Comparison of ENCODE assay signal across 1 cellular context in the genomic region with DNA sequence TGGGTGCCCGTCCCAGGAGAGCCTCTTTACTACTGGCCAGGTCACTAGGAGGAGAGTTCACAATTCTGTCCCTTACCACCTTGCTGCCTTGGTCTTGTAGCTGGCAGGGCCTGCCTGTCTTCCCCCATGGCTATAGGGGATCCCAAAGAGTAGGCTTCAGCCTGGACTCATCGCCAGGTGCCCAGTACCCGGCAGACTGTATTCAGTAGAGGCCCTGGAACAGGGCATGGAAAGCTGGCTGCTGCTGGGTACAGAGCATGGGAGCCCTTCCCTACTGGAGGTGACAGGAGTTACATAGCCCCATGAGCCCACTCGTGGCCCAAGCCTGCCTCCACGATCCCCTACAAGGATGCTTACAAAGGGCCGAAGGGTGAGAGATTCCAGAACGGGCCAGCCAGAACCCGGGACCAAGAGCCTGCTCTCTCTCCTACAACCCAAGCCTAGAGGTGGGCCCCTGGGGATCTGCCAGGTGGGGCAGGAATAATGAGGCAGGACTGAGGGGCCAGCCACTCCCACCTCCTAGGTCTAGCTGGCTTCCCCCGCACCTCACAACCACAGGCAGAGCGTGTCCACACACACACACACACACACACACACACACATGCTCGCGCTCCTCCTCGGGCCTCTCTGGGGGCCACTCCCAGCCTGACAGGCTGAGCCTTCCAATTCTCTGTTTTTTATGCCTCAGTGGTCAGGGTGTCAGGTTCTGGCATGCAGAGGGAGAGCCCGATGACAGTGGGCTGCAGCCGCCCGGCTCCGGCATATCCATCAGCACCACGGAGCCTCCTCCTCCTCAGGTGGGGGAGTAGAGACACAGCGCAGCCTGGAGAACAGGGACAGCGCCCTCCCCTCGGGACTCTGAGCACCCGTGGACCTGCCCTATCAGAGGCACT.
TF ChIP-seq lines count a peak whose summit lies in the region.

No MANE protein-coding gene starts in this region.

TF ChIP-seq in SK-N-SH treated with all-trans-retinoic acid at 6 μM for 48 hours, 23 proteins besides CTCF, POLR2A, EP300 and RAD21 (continued from another document):
- no peak for TF ChIP-seq PATZ1 (CRISPR knock-in tag; IDR thresholded peaks at IDR 0.05; ENCODE audit: borderline replicate concordance)
TF ChIP-seq in SK-N-SH treated with all-trans-retinoic acid at 6 μM for 48 hours: peak in this region for 0.
